9 cellular contexts compared by ENCODE assay signal in genomic region chr7:142300689-142301088, GRCh38. TPM values are rescaled to one million over a fixed set of nuclear protein-coding genes. Genes with fewer than 3 reads are reported as not detected.
DNase-seq lines count a peak whose midpoint lies in the region; ATAC-seq and TF ChIP-seq lines count a peak whose summit lies in the region.
"Had no signal": no experiment of that assay in that cellular context is flagged by ENCODE, and none has a peak within 500 bp of the region (broad histone marks: within the 10 kb centered on the region; RNA-seq: fewer than 3 reads in every experiment).

No MANE protein-coding gene starts in this region.

- H3K4me1 ChIP-seq in OCI-LY3 (ENCODE audit: low read length) (peaks cover 17% of the 10 kb centered on the region), mammary epithelial cell (ENCODE audit: insufficient read depth, low read length) (no peaks in the 10 kb centered on the region), sigmoid colon (no peaks in the 10 kb centered on the region)

- dilution Hi-C loops in mammary epithelial cell (cut with HindIII; ENCODE audit: low sequenced_read_pairs) = no loop called here

- H3K9ac ChIP-seq in OCI-LY3 (ENCODE audit: low read length) (no peak overlapping the region), mammary epithelial cell (ENCODE audit: insufficient read depth, low read length) (no peak overlapping the region)

- DNase-seq in SKM-1 treated with dmso at 0.1 percent for 144 hours (lab: John Stamatoyannopoulos, UW; ENCODE audit: unreplicated experiment) = peak; percentile 45
- DNase-seq in SKM-1 (lab: John Stamatoyannopoulos, UW; ENCODE audit: unreplicated experiment) = no peak
- no peak for DNase-seq in mammary epithelial cell
- DNase-seq in stimulated activated CD4-positive, alpha-beta T cell treated with anti-CD3 and anti-CD28 coated beads, Interleukin-4, amount 100 ng/mL, for 24 hours = peak; percentile 33
- no peak for DNase-seq in sigmoid colon
- no peak for DNase-seq in NCI-H1694 treated with DMSO at 0.1 percent for 48 hours (lab: John Stamatoyannopoulos, UW)
- DNase-seq: NCI-H1436 treated with DMSO at 0.1 percent for 48 hours had no signal

- no peak for TF ChIP-seq EP300 in sigmoid colon (IDR thresholded peaks at IDR 0.05)

- H3K36me3 ChIP-seq in OCI-LY3 (replicated peaks; ENCODE audit: low read depth, low read length) (no peaks in the 10 kb centered on the region), mammary epithelial cell (ENCODE audit: insufficient read depth, low read length) (no peaks in the 10 kb centered on the region), sigmoid colon (no peaks in the 10 kb centered on the region)

- H4K20me1 ChIP-seq in OCI-LY3 (ENCODE audit: insufficient read depth, low read length) (no peaks in the 10 kb centered on the region), mammary epithelial cell (ENCODE audit: insufficient read depth, low read length) (no peaks in the 10 kb centered on the region)

- no peak overlapping the region for H3K27ac ChIP-seq in OCI-LY3 (ENCODE audit: low read length)
- H3K27ac ChIP-seq in mammary epithelial cell (ENCODE audit: insufficient read depth, low read depth, low read length) = no peak overlapping the region
- no peak overlapping the region for H3K27ac ChIP-seq in sigmoid colon

- H3K4me3 ChIP-seq in OCI-LY3 (ENCODE audit: low read length) = no peak overlapping the region
- H3K4me3 ChIP-seq in mammary epithelial cell (replicated peaks in 1 of 3; ENCODE audit: insufficient read depth in 1 of 3, low read depth in 2 of 3, low read length in 3 of 3) = no peak overlapping the region
- no peak overlapping the region for H3K4me3 ChIP-seq in sigmoid colon

- ATAC-seq in GM21528 (IDR thresholded peaks at IDR 0.05; ENCODE audit: low FRiP score, unreplicated experiment) = no peak

- CTCF ChIA-PET in mammary epithelial cell (lab: Charles Lee; ENCODE audit: low non-redundant PET) = interaction anchor here (0.5 to 0.6 kb wide), 2 partner anchors 10 to 307 kb away, joined by 3 read pairs; no protein-coding TSS in a partner anchor

- in situ Hi-C loops in mammary epithelial cell (cut with MboI; ENCODE audit: low sequenced_read_pairs in 2 of 2) = no loop called here

- TF ChIP-seq POLR2A in sigmoid colon (IDR thresholded peaks at IDR 0.05) = no peak

- peaks cover 42% of the 10 kb centered on the region for H3K27me3 ChIP-seq in OCI-LY3 (ENCODE audit: low read depth, low read length)
- H3K27me3 ChIP-seq in mammary epithelial cell (ENCODE audit: insufficient read depth, low read length) = peaks cover 3% of the 10 kb centered on the region
- peaks cover 0 to 8% (median 0%) of the 10 kb centered on the region in 3 donors for H3K27me3 ChIP-seq in sigmoid colon

- H2AFZ ChIP-seq in OCI-LY3 (ENCODE audit: low read depth, low read length) (no peak overlapping the region), mammary epithelial cell (ENCODE audit: low read depth, low read length) (no peak overlapping the region)

- no TSS peak for BruUV-seq in mammary epithelial cell (replicated peaks; lab: Mats Ljungman, UMichigan)

- H3K79me2 ChIP-seq in OCI-LY3 (ENCODE audit: low read length) (no peaks in the 10 kb centered on the region), mammary epithelial cell (ENCODE audit: insufficient read depth, low read length) (no peaks in the 10 kb centered on the region)

- peak; percentile 57 for TF ChIP-seq CTCF in OCI-LY3 (IDR thresholded peaks at IDR 0.05; ENCODE audit: low read depth, low read length)
- TF ChIP-seq CTCF in mammary epithelial cell (conservative IDR thresholded peaks at IDR 0.05 in 1 of 2, IDR thresholded peaks at IDR 0.05 in 1 of 2; ENCODE audit: extremely low read depth in 1 of 2, insufficient read depth in 1 of 2, low read depth in 1 of 2, low read length in 2 of 2) = peak; percentile 25 to 52
- TF ChIP-seq CTCF in sigmoid colon (IDR thresholded peaks at IDR 0.05) = no peak

- intact Hi-C loops in mammary epithelial cell (cut with micrococcal nuclease) = no loop called here
- intact Hi-C loops in sigmoid colon (cut with DNase I) = no loop called here

- H3K4me2 ChIP-seq in OCI-LY3 (ENCODE audit: low read length) = no peak overlapping the region
- H3K4me2 ChIP-seq in mammary epithelial cell (ENCODE audit: insufficient read depth, low read depth, low read length) = no peak overlapping the region

- H3K9me3 ChIP-seq in OCI-LY3 (ENCODE audit: insufficient read depth, low read length) (no peaks in the 10 kb centered on the region), mammary epithelial cell (replicated peaks; ENCODE audit: insufficient read depth, low read length) (no peaks in the 10 kb centered on the region), sigmoid colon (no peaks in the 10 kb centered on the region)

- 61% methylated on average over 3 of the region's 3 CpGs for WGBS in mammary epithelial cell (ENCODE audit: low coverage, missing lambda C conversion rate)
- 60 to 62% methylated on average over 3 of the region's 3 CpGs for WGBS in sigmoid colon, 2 donors

RNA-seq across cellular contexts. Expression of gene PRSS58, which starts 42.8 kb away (rescaled TPM):
- total RNA-seq in mammary epithelial cell (not detected), sigmoid colon (not detected)
- polyA plus RNA-seq in mammary epithelial cell (not detected), sigmoid colon (not detected)
- polyA minus RNA-seq in mammary epithelial cell = not detected

Comparison
In these comparisons a context has a peak if more than half of its experiments do, and no peak if none do; other contexts are left out.
1. DNase-seq: peak in SKM-1 treated with dmso at 0.1 percent for 144 hours (single experiment) and stimulated activated CD4-positive, alpha-beta T cell treated with anti-CD3 and anti-CD28 coated beads, Interleukin-4, amount 100 ng/mL, for 24 hours (single experiment); none in SKM-1 (single experiment), mammary epithelial cell (single experiment), sigmoid colon (single experiment) and NCI-H1694 treated with DMSO at 0.1 percent for 48 hours (single experiment).
2. CTCF ChIP-seq: peak in OCI-LY3 (single experiment) and mammary epithelial cell (2 of 2); none in sigmoid colon (0 of 4).